In genomic region chr17:81918333-81918669, GRCh38 we compare ENCODE assay signal across 8 cellular contexts. TPM values are rescaled to one million over a fixed set of nuclear protein-coding genes. Genes with fewer than 3 reads are reported as not detected.
DNase-seq lines count a peak whose midpoint lies in the region; ATAC-seq, FAIRE-seq and TF ChIP-seq lines count a peak whose summit lies in the region.
"Not testable (repeated sequence)": the region's sequence is repeated elsewhere in the genome, so short reads cannot be mapped to it uniquely, and the experiment has no call there.

No MANE protein-coding gene starts in this region.

- H3K79me2 ChIP-seq in Karpas-422 (ENCODE audit: low read length) (peaks cover 34% of the 10 kb centered on the region), HepG2 (ENCODE audit: insufficient read depth, low read length) (peaks cover 50% of the 10 kb centered on the region)

- ATAC-seq in GM19351 (IDR thresholded peaks at IDR 0.05; ENCODE audit: unreplicated experiment): peak; percentile 11
- ATAC-seq in HG02943 (IDR thresholded peaks at IDR 0.05; ENCODE audit: low read depth, unreplicated experiment): peak; percentile 18
- ATAC-seq in activated CD8-positive, alpha-beta T cell treated with anti-CD3 and anti-CD28 coated beads for 36 hours: peak; percentile 37
- ATAC-seq in HepG2: peak; percentile 44
- ATAC-seq in sciatic nerve: peak; percentile 25

- H3K9me3 Mint-ChIP-seq in activated CD8-positive, alpha-beta T cell treated with anti-CD3 and anti-CD28 coated beads for 36 hours: not testable (repeated sequence)

- not testable (repeated sequence) for H3K9ac ChIP-seq in Karpas-422 (ENCODE audit: low read length)
- peak overlapping the region; percentile 50; the same call in 1 of the 2 replicates for H3K9ac ChIP-seq in HepG2 (ENCODE audit: insufficient read depth, low read depth, low read length)

- TF ChIP-seq EP300 in HepG2 (IDR thresholded peaks at IDR 0.05; ENCODE audit: low read depth in 2 of 2, low read length in 2 of 2); HepG2 (CRISPR knock-in tag; IDR thresholded peaks at IDR 0.05; ENCODE audit: borderline replicate concordance): not testable (repeated sequence)

- not testable (repeated sequence) for DNase-seq in Karpas-422; activated CD8-positive, alpha-beta T cell treated with anti-CD3 and anti-CD28 coated beads for 36 hours; dorsolateral prefrontal cortex; HepG2 (ENCODE audit: low spot score); sciatic nerve (ENCODE audit: low spot score)

- CTCF ChIA-PET in activated CD8-positive, alpha-beta T cell treated with anti-CD3 and anti-CD28 coated beads for 36 hours (lab: Charles Lee); HepG2 (lab: Yijun Ruan, JAX; ENCODE audit: low intra/inter-chr PET ratio, low total read pairs): not testable (repeated sequence)

- TF ChIP-seq RAD21 in HepG2 (CRISPR knock-in tag; IDR thresholded peaks at IDR 0.05): not testable (repeated sequence)

- H3K9me3 ChIP-seq in Karpas-422 (ENCODE audit: low read length); HepG2 (ENCODE audit: low read length): not testable (repeated sequence)

- H4K20me1 ChIP-seq in Karpas-422 (ENCODE audit: insufficient read depth, low read depth, low read length): peaks cover 17% of the 10 kb centered on the region; the same call in 1 of the 2 replicates
- not testable (repeated sequence) for H4K20me1 ChIP-seq in HepG2 (ENCODE audit: insufficient read depth, low read length)

- TF ChIP-seq CTCF in 22Rv1 (IDR thresholded peaks at IDR 0.05); activated CD8-positive, alpha-beta T cell treated with anti-CD3 and anti-CD28 coated beads for 36 hours (IDR thresholded peaks at IDR 0.05); HepG2 (CRISPR knock-in tag; IDR thresholded peaks at IDR 0.05): not testable (repeated sequence)
- TF ChIP-seq CTCF in dorsolateral prefrontal cortex (IDR thresholded peaks at IDR 0.05 in 54 of 56, conservative IDR thresholded peaks at IDR 0.05 in 2 of 56; ENCODE audit: low read depth in 1 of 56, partially characterized antibody in 56 of 56): peak in 3 of 56 donors; percentile 2 to 10 (median 4)

- H3K27ac ChIP-seq in 22Rv1: peak overlapping the region; percentile 74
- not testable (repeated sequence) for H3K27ac ChIP-seq in Karpas-422 (ENCODE audit: low read length)
- H3K27ac ChIP-seq in dorsolateral prefrontal cortex: peak overlapping the region in 58 of 59 donors; percentile 12 to 91 (median 83)
- H3K27ac ChIP-seq in HepG2 (ENCODE audit: extremely low read length, insufficient read depth, low read length): peak overlapping the region; percentile 27

- intact Hi-C loops in activated CD8-positive, alpha-beta T cell treated with anti-CD3 and anti-CD28 coated beads for 36 hours (cut with micrococcal nuclease); dorsolateral prefrontal cortex (cut with DNase I); HepG2 (cut with micrococcal nuclease; ENCODE audit: unreplicated experiment); sciatic nerve (cut with DNase I): not testable (repeated sequence)

- peak; percentile 60 for FAIRE-seq in HepG2 (lab: Jason Lieb, UNC)

- not testable (repeated sequence) for BruUV-seq in HepG2 (replicated peaks; lab: Mats Ljungman, UMichigan)

- peaks cover 18% of the 10 kb centered on the region for H3K36me3 Mint-ChIP-seq in activated CD8-positive, alpha-beta T cell treated with anti-CD3 and anti-CD28 coated beads for 36 hours (ENCODE audit: low read depth)

- 32% methylated on average over 9 of the region's 9 CpGs for WGBS in HepG2 (ENCODE audit: low lambda C conversion rate)

- H3K4me1 ChIP-seq in Karpas-422 (ENCODE audit: low read length) (peaks cover 12% of the 10 kb centered on the region), HepG2 (ENCODE audit: insufficient read depth, low read length) (peaks cover 28% of the 10 kb centered on the region)

- H3K27ac Mint-ChIP-seq in activated CD8-positive, alpha-beta T cell treated with anti-CD3 and anti-CD28 coated beads for 36 hours: peak overlapping the region; percentile 78

- not testable (repeated sequence) for H3K36me3 ChIP-seq in Karpas-422 (ENCODE audit: insufficient read depth, low read length)
- H3K36me3 ChIP-seq in HepG2 (replicated peaks in 1 of 2; ENCODE audit: control insufficient read depth in 1 of 2, insufficient read depth in 2 of 2, low read length in 2 of 2): peaks cover 45 to 57% of the 10 kb centered on the region in 2 experiments

- not testable (repeated sequence) for H3K27me3 ChIP-seq in Karpas-422 (ENCODE audit: low read length); dorsolateral prefrontal cortex; HepG2 (ENCODE audit: control insufficient read depth in 1 of 2, insufficient read depth in 2 of 2, low read length in 2 of 2)

- peaks cover 20% of the 10 kb centered on the region for H3K4me1 Mint-ChIP-seq in activated CD8-positive, alpha-beta T cell treated with anti-CD3 and anti-CD28 coated beads for 36 hours (ENCODE audit: low read depth)

- peak overlapping the region; percentile 83 for H3K4me3 Mint-ChIP-seq in activated CD8-positive, alpha-beta T cell treated with anti-CD3 and anti-CD28 coated beads for 36 hours

- not testable (repeated sequence) for H3K9me2 ChIP-seq in Karpas-422 (replicated peaks; ENCODE audit: insufficient read depth, low read length)

- POLR2A ChIA-PET in activated CD8-positive, alpha-beta T cell treated with anti-CD3 and anti-CD28 coated beads for 36 hours (lab: Charles Lee): not testable (repeated sequence)
- POLR2A ChIA-PET in HepG2 (lab: Yijun Ruan, JAX): interaction anchor here (1.7 to 2.8 kb wide), 2 partner anchors 9 to 73 kb away, joined by 5 to 49 read pairs; partner anchors contain the start of gene MAFG

- H2AFZ ChIP-seq in Karpas-422 (ENCODE audit: low read length); HepG2 (ENCODE audit: low read length): not testable (repeated sequence)

- not testable (repeated sequence) for H3K4me3 ChIP-seq in Karpas-422 (ENCODE audit: low read length)
- H3K4me3 ChIP-seq in dorsolateral prefrontal cortex: peak overlapping the region in 58 of 59 donors; percentile 50 to 99 (median 80)
- H3K4me3 ChIP-seq in HepG2 (replicated peaks in 1 of 3; ENCODE audit: insufficient read depth in 1 of 3, low read depth in 2 of 3, low read length in 3 of 3): peak overlapping the region in 2 of 3 experiments; percentile 87 to 93; a peak in 3 of 6 replicates

- not testable (repeated sequence) for TF ChIP-seq POLR2A in HepG2 (IDR thresholded peaks at IDR 0.05; ENCODE audit: insufficient read depth in 1 of 2, low read depth in 2 of 2, low read length in 2 of 2)

- H3K4me2 ChIP-seq in Karpas-422 (ENCODE audit: low read depth, low read length, poor library complexity, severe bottlenecking): peak overlapping the region; percentile 55
- H3K4me2 ChIP-seq in HepG2 (ENCODE audit: low read depth, low read length): peak overlapping the region; percentile 83

- H3K27me3 Mint-ChIP-seq in activated CD8-positive, alpha-beta T cell treated with anti-CD3 and anti-CD28 coated beads for 36 hours: not testable (repeated sequence)

- in situ Hi-C loops in HepG2 (cut with HindIII; ENCODE audit: extremely low pct_ligation_motif_present, low pct_unique_long_range_greater_than_20kb): not testable (repeated sequence)

RNA-seq across cellular contexts. Expression of gene SIRT7, which starts 0.3 kb away (rescaled TPM):
- total RNA-seq in Karpas-422 (2014; rRNA removed; shearing (Covaris generic); ENCODE audit: low replicate concordance): 19.6 and 33.7 TPM in 2 replicates
- total RNA-seq in activated CD8-positive, alpha-beta T cell treated with anti-CD3 and anti-CD28 coated beads for 36 hours: 10 to 100 TPM; 28.1 to 32.0 TPM
- 10 to 100 TPM; 15.0 to 55.8 (median 25.6) TPM for total RNA-seq in dorsolateral prefrontal cortex
- 14.5 and 24.8 TPM in 2 replicates for total RNA-seq in HepG2 (2016; rRNA removed; fragmentation: Illumina TruSeq; extraction: Trizol)
- total RNA-seq in HepG2 (2016; cell fraction: cytosol; rRNA removed; fragmentation: Illumina TruSeq; extraction: Trizol; ENCODE audit: low read depth): 71.6 and 74.9 TPM in 2 replicates
- total RNA-seq in HepG2 (2016; cell fraction: insoluble cytoplasmic fraction; rRNA removed; fragmentation: Illumina TruSeq; extraction: Trizol): 13.5 and 25.0 TPM in 2 replicates
- 27.9 and 28.8 TPM in 2 replicates for total RNA-seq in HepG2 (2016; cell fraction: membrane; rRNA removed; fragmentation: Illumina TruSeq; extraction: Trizol)
- 28.8 and 33.6 TPM in 2 replicates for total RNA-seq in HepG2 (2016; cell fraction: nucleus; rRNA removed; fragmentation: Illumina TruSeq; extraction: Trizol)
- 8.3 and 10.9 TPM in 2 replicates for polyA plus RNA-seq in HepG2 (2011; rRNA removed)
- 5.9 and 7.5 TPM in 2 replicates for polyA plus RNA-seq in HepG2 (2011; cell fraction: cytosol; rRNA removed)
- 73.2 and 80.4 TPM in 2 replicates for polyA plus RNA-seq in HepG2 (2011; cell fraction: nucleus; rRNA removed)
- 12.4 and 18.7 TPM in 2 replicates for polyA plus RNA-seq in HepG2 (2012)
- 8.7 and 9.0 TPM in 2 replicates for polyA plus RNA-seq in HepG2 (2016; cell fraction: cytosol; fragmentation: Illumina TruSeq; extraction: Trizol; ENCODE audit: low read depth)
- 13.6 and 15.2 TPM in 2 replicates for polyA plus RNA-seq in HepG2 (2016; cell fraction: insoluble cytoplasmic fraction; fragmentation: Illumina TruSeq; extraction: Trizol; ENCODE audit: low read depth)
- polyA plus RNA-seq in HepG2 (2016; cell fraction: membrane; fragmentation: Illumina TruSeq; extraction: Trizol; ENCODE audit: low read depth): 12.2 and 12.4 TPM in 2 replicates
- 87.1 and 90.3 TPM in 2 replicates for polyA plus RNA-seq in HepG2 (2016; cell fraction: nucleus; fragmentation: Illumina TruSeq; extraction: Trizol; ENCODE audit: insufficient read depth, low read depth)
- polyA minus RNA-seq in HepG2 (2011; rRNA and poly(A)+ RNA removed; ENCODE audit: low replicate concordance): 38.8 and 69.4 TPM in 2 replicates
- 8.9 and 16.0 TPM in 2 replicates for polyA minus RNA-seq in HepG2 (2011; cell fraction: cytosol; rRNA and poly(A)+ RNA removed)
- polyA minus RNA-seq in HepG2 (2011; cell fraction: nucleus; rRNA and poly(A)+ RNA removed): 22.5 and 26.8 TPM in 2 replicates
- 17.7 TPM for total RNA-seq in sciatic nerve

RNA-seq across cellular contexts. Expression of gene PCYT2, which starts 7.1 kb away (rescaled TPM):
- 20.9 and 72.3 TPM in 2 replicates for total RNA-seq in Karpas-422 (2014; rRNA removed; shearing (Covaris generic); ENCODE audit: low replicate concordance)
- 10 to 100 TPM; 20.5 to 22.6 TPM for total RNA-seq in activated CD8-positive, alpha-beta T cell treated with anti-CD3 and anti-CD28 coated beads for 36 hours
- 10 to 100 TPM; 38.2 to 73.9 (median 55.5) TPM for total RNA-seq in dorsolateral prefrontal cortex
- total RNA-seq in HepG2 (2016; rRNA removed; fragmentation: Illumina TruSeq; extraction: Trizol): 240 and 297 TPM in 2 replicates
- total RNA-seq in HepG2 (2016; cell fraction: cytosol; rRNA removed; fragmentation: Illumina TruSeq; extraction: Trizol; ENCODE audit: low read depth): 152 and 156 TPM in 2 replicates
- total RNA-seq in HepG2 (2016; cell fraction: insoluble cytoplasmic fraction; rRNA removed; fragmentation: Illumina TruSeq; extraction: Trizol): 223 and 298 TPM in 2 replicates
- total RNA-seq in HepG2 (2016; cell fraction: membrane; rRNA removed; fragmentation: Illumina TruSeq; extraction: Trizol): 178 and 208 TPM in 2 replicates
- 220 and 223 TPM in 2 replicates for total RNA-seq in HepG2 (2016; cell fraction: nucleus; rRNA removed; fragmentation: Illumina TruSeq; extraction: Trizol)
- 147 and 222 TPM in 2 replicates for polyA plus RNA-seq in HepG2 (2011; rRNA removed)
- polyA plus RNA-seq in HepG2 (2011; cell fraction: cytosol; rRNA removed): 94.7 and 118 TPM in 2 replicates
- polyA plus RNA-seq in HepG2 (2011; cell fraction: nucleus; rRNA removed): 1,015 and 1,225 TPM in 2 replicates
- 124 and 128 TPM in 2 replicates for polyA plus RNA-seq in HepG2 (2012)
- polyA plus RNA-seq in HepG2 (2016; cell fraction: cytosol; fragmentation: Illumina TruSeq; extraction: Trizol; ENCODE audit: low read depth): 113 and 134 TPM in 2 replicates
- polyA plus RNA-seq in HepG2 (2016; cell fraction: insoluble cytoplasmic fraction; fragmentation: Illumina TruSeq; extraction: Trizol; ENCODE audit: low read depth): 235 and 242 TPM in 2 replicates
- 149 and 175 TPM in 2 replicates for polyA plus RNA-seq in HepG2 (2016; cell fraction: membrane; fragmentation: Illumina TruSeq; extraction: Trizol; ENCODE audit: low read depth)
- 499 and 551 TPM in 2 replicates for polyA plus RNA-seq in HepG2 (2016; cell fraction: nucleus; fragmentation: Illumina TruSeq; extraction: Trizol; ENCODE audit: insufficient read depth, low read depth)
- 38.6 and 144 TPM in 2 replicates for polyA minus RNA-seq in HepG2 (2011; rRNA and poly(A)+ RNA removed; ENCODE audit: low replicate concordance)
- polyA minus RNA-seq in HepG2 (2011; cell fraction: cytosol; rRNA and poly(A)+ RNA removed): 47.2 and 54.9 TPM in 2 replicates
- 202 and 210 TPM in 2 replicates for polyA minus RNA-seq in HepG2 (2011; cell fraction: nucleus; rRNA and poly(A)+ RNA removed)
- 34.1 TPM for total RNA-seq in sciatic nerve

RNA-seq across cellular contexts. Expression of gene MAFG, which starts 9.2 kb away (rescaled TPM):
- 10.9 and 14.9 TPM in 2 replicates for total RNA-seq in Karpas-422 (2014; rRNA removed; shearing (Covaris generic); ENCODE audit: low replicate concordance)
- 10 to 100 TPM; 12.4 to 14.1 TPM for total RNA-seq in activated CD8-positive, alpha-beta T cell treated with anti-CD3 and anti-CD28 coated beads for 36 hours
- total RNA-seq in dorsolateral prefrontal cortex (10 to 100 TPM; 30.1 to 60.2 (median 41.1) TPM), HepG2 (2016; rRNA removed; fragmentation: Illumina TruSeq; extraction: Trizol) (12.4 and 14.5 TPM in 2 replicates), sciatic nerve (27.8 TPM)
- 2.1 and 2.3 TPM in 2 replicates for total RNA-seq in HepG2 (2016; cell fraction: cytosol; rRNA removed; fragmentation: Illumina TruSeq; extraction: Trizol; ENCODE audit: low read depth)
- total RNA-seq in HepG2 (2016; cell fraction: insoluble cytoplasmic fraction; rRNA removed; fragmentation: Illumina TruSeq; extraction: Trizol): 9.8 and 14.7 TPM in 2 replicates
- total RNA-seq in HepG2 (2016; cell fraction: membrane; rRNA removed; fragmentation: Illumina TruSeq; extraction: Trizol): 7.6 TPM in 2 replicates
- total RNA-seq in HepG2 (2016; cell fraction: nucleus; rRNA removed; fragmentation: Illumina TruSeq; extraction: Trizol): 15.5 and 16.7 TPM in 2 replicates
- 20.0 TPM in 2 replicates for polyA plus RNA-seq in HepG2 (2011; rRNA removed)
- polyA plus RNA-seq in HepG2 (2011; cell fraction: cytosol; rRNA removed): 17.1 and 19.4 TPM in 2 replicates
- 98.2 and 128 TPM in 2 replicates for polyA plus RNA-seq in HepG2 (2011; cell fraction: nucleus; rRNA removed)
- polyA plus RNA-seq in HepG2 (2012): 16.1 and 26.5 TPM in 2 replicates
- 1.4 and 1.6 TPM in 2 replicates for polyA plus RNA-seq in HepG2 (2016; cell fraction: cytosol; fragmentation: Illumina TruSeq; extraction: Trizol; ENCODE audit: low read depth)
- polyA plus RNA-seq in HepG2 (2016; cell fraction: insoluble cytoplasmic fraction; fragmentation: Illumina TruSeq; extraction: Trizol; ENCODE audit: low read depth): 9.2 and 10.7 TPM in 2 replicates
- polyA plus RNA-seq in HepG2 (2016; cell fraction: membrane; fragmentation: Illumina TruSeq; extraction: Trizol; ENCODE audit: low read depth): 4.3 and 4.6 TPM in 2 replicates
- polyA plus RNA-seq in HepG2 (2016; cell fraction: nucleus; fragmentation: Illumina TruSeq; extraction: Trizol; ENCODE audit: insufficient read depth, low read depth): 38.9 and 41.8 TPM in 2 replicates
- 16.8 and 26.4 TPM in 2 replicates for polyA minus RNA-seq in HepG2 (2011; rRNA and poly(A)+ RNA removed; ENCODE audit: low replicate concordance)
- polyA minus RNA-seq in HepG2 (2011; cell fraction: cytosol; rRNA and poly(A)+ RNA removed): 8.0 and 9.5 TPM in 2 replicates
- 11.9 and 15.8 TPM in 2 replicates for polyA minus RNA-seq in HepG2 (2011; cell fraction: nucleus; rRNA and poly(A)+ RNA removed)

RNA-seq across cellular contexts. Expression of gene NPB, which starts 16.3 kb away (rescaled TPM):
- total RNA-seq in Karpas-422 (2014; rRNA removed; shearing (Covaris generic); ENCODE audit: low replicate concordance): 0.07 TPM in 1 of 2 replicates, not detected in the other
- total RNA-seq in activated CD8-positive, alpha-beta T cell treated with anti-CD3 and anti-CD28 coated beads for 36 hours: under 1 TPM in 1 of 2 experiments, not detected in 1; 0.18 TPM
- total RNA-seq in dorsolateral prefrontal cortex (1 to 10 TPM in 118 of 120 experiments, under 1 TPM in 2; 0.50 to 6.5 (median 3.3) TPM), HepG2 (2016; rRNA removed; fragmentation: Illumina TruSeq; extraction: Trizol) (0.56 and 0.93 TPM in 2 replicates), sciatic nerve (0.80 TPM)
- total RNA-seq in HepG2 (2016; cell fraction: cytosol; rRNA removed; fragmentation: Illumina TruSeq; extraction: Trizol; ENCODE audit: low read depth): 0.97 and 1.1 TPM in 2 replicates
- total RNA-seq in HepG2 (2016; cell fraction: insoluble cytoplasmic fraction; rRNA removed; fragmentation: Illumina TruSeq; extraction: Trizol): 0.34 and 0.69 TPM in 2 replicates
- total RNA-seq in HepG2 (2016; cell fraction: membrane; rRNA removed; fragmentation: Illumina TruSeq; extraction: Trizol): 0.59 and 0.69 TPM in 2 replicates
- total RNA-seq in HepG2 (2016; cell fraction: nucleus; rRNA removed; fragmentation: Illumina TruSeq; extraction: Trizol): 0.31 and 0.44 TPM in 2 replicates
- 0.11 and 0.22 TPM in 2 replicates for polyA plus RNA-seq in HepG2 (2011; rRNA removed)
- 0.59 and 0.70 TPM in 2 replicates for polyA plus RNA-seq in HepG2 (2011; cell fraction: cytosol; rRNA removed)
- polyA plus RNA-seq in HepG2 (2011; cell fraction: nucleus; rRNA removed): 0.52 and 0.66 TPM in 2 replicates
- polyA plus RNA-seq in HepG2 (2012): 1.6 TPM in 1 of 2 replicates, not detected in the other
- polyA plus RNA-seq in HepG2 (2016; cell fraction: cytosol; fragmentation: Illumina TruSeq; extraction: Trizol; ENCODE audit: low read depth): 1.2 and 1.7 TPM in 2 replicates
- 0.17 and 0.43 TPM in 2 replicates for polyA plus RNA-seq in HepG2 (2016; cell fraction: insoluble cytoplasmic fraction; fragmentation: Illumina TruSeq; extraction: Trizol; ENCODE audit: low read depth)
- 0.80 and 0.88 TPM in 2 replicates for polyA plus RNA-seq in HepG2 (2016; cell fraction: membrane; fragmentation: Illumina TruSeq; extraction: Trizol; ENCODE audit: low read depth)
- 1.3 TPM in 1 of 2 replicates, not detected in the other for polyA plus RNA-seq in HepG2 (2016; cell fraction: nucleus; fragmentation: Illumina TruSeq; extraction: Trizol; ENCODE audit: insufficient read depth, low read depth)
- 0.80 and 1.6 TPM in 2 replicates for polyA minus RNA-seq in HepG2 (2011; rRNA and poly(A)+ RNA removed; ENCODE audit: low replicate concordance)
- polyA minus RNA-seq in HepG2 (2011; cell fraction: cytosol; rRNA and poly(A)+ RNA removed): 0.53 TPM in 1 of 2 replicates, not detected in the other
- 0.26 and 0.75 TPM in 2 replicates for polyA minus RNA-seq in HepG2 (2011; cell fraction: nucleus; rRNA and poly(A)+ RNA removed)

RNA-seq across cellular contexts. Expression of gene PYCR1, which starts 18.8 kb away (rescaled TPM):
- total RNA-seq in Karpas-422 (2014; rRNA removed; shearing (Covaris generic); ENCODE audit: low replicate concordance): not detected in 2 replicates
- total RNA-seq in activated CD8-positive, alpha-beta T cell treated with anti-CD3 and anti-CD28 coated beads for 36 hours: 100 to 1,000 TPM; 140 to 141 TPM
- total RNA-seq in dorsolateral prefrontal cortex: 10 to 100 TPM in 44 of 120 experiments, 1 to 10 TPM in 76; 4.1 to 24.3 (median 9.3) TPM
- 323 and 338 TPM in 2 replicates for total RNA-seq in HepG2 (2016; rRNA removed; fragmentation: Illumina TruSeq; extraction: Trizol)
- 107 and 137 TPM in 2 replicates for total RNA-seq in HepG2 (2016; cell fraction: cytosol; rRNA removed; fragmentation: Illumina TruSeq; extraction: Trizol; ENCODE audit: low read depth)
- 327 and 331 TPM in 2 replicates for total RNA-seq in HepG2 (2016; cell fraction: insoluble cytoplasmic fraction; rRNA removed; fragmentation: Illumina TruSeq; extraction: Trizol)
- 233 and 286 TPM in 2 replicates for total RNA-seq in HepG2 (2016; cell fraction: membrane; rRNA removed; fragmentation: Illumina TruSeq; extraction: Trizol)
- total RNA-seq in HepG2 (2016; cell fraction: nucleus; rRNA removed; fragmentation: Illumina TruSeq; extraction: Trizol): 125 and 146 TPM in 2 replicates
- polyA plus RNA-seq in HepG2 (2011; rRNA removed): 338 and 382 TPM in 2 replicates
- polyA plus RNA-seq in HepG2 (2011; cell fraction: cytosol; rRNA removed): 241 and 431 TPM in 2 replicates
- 366 and 457 TPM in 2 replicates for polyA plus RNA-seq in HepG2 (2011; cell fraction: nucleus; rRNA removed)
- 191 and 311 TPM in 2 replicates for polyA plus RNA-seq in HepG2 (2012)
- polyA plus RNA-seq in HepG2 (2016; cell fraction: cytosol; fragmentation: Illumina TruSeq; extraction: Trizol; ENCODE audit: low read depth): 130 and 165 TPM in 2 replicates
- 344 and 389 TPM in 2 replicates for polyA plus RNA-seq in HepG2 (2016; cell fraction: insoluble cytoplasmic fraction; fragmentation: Illumina TruSeq; extraction: Trizol; ENCODE audit: low read depth)
- polyA plus RNA-seq in HepG2 (2016; cell fraction: membrane; fragmentation: Illumina TruSeq; extraction: Trizol; ENCODE audit: low read depth): 207 and 239 TPM in 2 replicates
- polyA plus RNA-seq in HepG2 (2016; cell fraction: nucleus; fragmentation: Illumina TruSeq; extraction: Trizol; ENCODE audit: insufficient read depth, low read depth): 253 and 265 TPM in 2 replicates
- polyA minus RNA-seq in HepG2 (2011; rRNA and poly(A)+ RNA removed; ENCODE audit: low replicate concordance): 104 and 478 TPM in 2 replicates
- 138 and 160 TPM in 2 replicates for polyA minus RNA-seq in HepG2 (2011; cell fraction: cytosol; rRNA and poly(A)+ RNA removed)
- 31.5 and 42.4 TPM in 2 replicates for polyA minus RNA-seq in HepG2 (2011; cell fraction: nucleus; rRNA and poly(A)+ RNA removed)
- total RNA-seq in sciatic nerve: 8.0 TPM
